Comparison of ENCODE assay signal across 1 cellular context in the genomic region with DNA sequence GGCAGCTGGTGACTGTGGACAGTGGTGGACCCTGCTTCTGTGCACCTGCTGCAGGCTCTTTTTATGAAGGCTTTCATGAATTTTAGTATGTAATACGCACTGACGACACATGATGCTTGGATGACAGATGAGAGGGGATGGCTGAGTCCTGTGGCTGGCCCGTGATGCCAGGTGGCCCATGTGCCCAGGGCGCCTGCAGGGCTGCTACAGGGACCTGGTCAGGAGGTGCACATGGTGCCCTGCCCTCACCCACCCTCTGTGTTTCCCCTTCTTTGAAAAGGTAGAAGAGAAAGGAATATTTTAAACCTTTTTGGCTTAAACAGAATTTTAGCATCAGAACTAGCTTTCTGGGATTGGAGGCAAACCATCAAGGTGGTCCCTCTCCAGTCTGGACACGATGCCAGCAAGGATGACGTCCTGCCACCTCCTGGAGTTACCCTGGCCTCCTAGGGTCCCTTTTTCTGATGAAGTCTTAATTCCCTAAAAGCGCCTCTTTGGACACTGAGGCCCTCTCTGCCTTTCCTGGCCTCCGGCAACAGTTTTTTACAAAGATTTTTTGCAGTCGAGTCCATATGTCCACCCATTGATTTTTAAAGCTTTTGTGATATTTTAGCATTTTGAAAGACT.
A peak's percentile ranks its signal among the peaks of the same experiment; 100 is the strongest.
TF ChIP-seq lines count a peak whose summit lies in the region.

No MANE protein-coding gene starts in this region.

TF ChIP-seq in K562, 482 proteins besides CTCF, POLR2A, EP300 and RAD21 (continued from another document and continues in another):
- TF ChIP-seq PHB2 (IDR thresholded peaks at IDR 0.05; ENCODE audit: low read depth) (no peak), DDX20 (tag; IDR thresholded peaks at IDR 0.05; ENCODE audit: low read depth) (no peak), SAFB2 (IDR thresholded peaks at IDR 0.05; ENCODE audit: borderline replicate concordance, low read depth, low read length, severe bottlenecking) (no peak), DIDO1 (tag; IDR thresholded peaks at IDR 0.05; ENCODE audit: low read depth) (no peak), SNIP1 (IDR thresholded peaks at IDR 0.05; ENCODE audit: low read depth) (no peak), KHSRP (IDR thresholded peaks at IDR 0.05) (no peak), EP400 (IDR thresholded peaks at IDR 0.05) (no peak), SRSF1 (IDR thresholded peaks at IDR 0.05; ENCODE audit: low read depth, low read length) (no peak), ZNF436 (CRISPR knock-in tag; IDR thresholded peaks at IDR 0.05) (0 out of 2 replicates have a peak, but pooled peaks have one; percentile 4), BMI1 (IDR thresholded peaks at IDR 0.05; ENCODE audit: low read length) (no peak), EWSR1 (IDR thresholded peaks at IDR 0.05; ENCODE audit: borderline replicate concordance, low read depth, partially characterized antibody) (no peak), ZFX (CRISPR knock-in tag; IDR thresholded peaks at IDR 0.05) (no peak), ZNF707 (CRISPR knock-in tag; conservative IDR thresholded peaks at IDR 0.05) (no peak), ZNF717 (CRISPR knock-in tag; IDR thresholded peaks at IDR 0.05) (no peak), HDAC8 (tag; IDR thresholded peaks at IDR 0.05) (no peak), CREBBP (IDR thresholded peaks at IDR 0.05; ENCODE audit: low read depth, low read length) (no peak), MCM3 (IDR thresholded peaks at IDR 0.05) (no peak), ZNF644 (tag; IDR thresholded peaks at IDR 0.05; ENCODE audit: low read depth) (no peak), FOXJ3 (CRISPR knock-in tag; IDR thresholded peaks at IDR 0.05) (no peak), ETV1 (tag; conservative IDR thresholded peaks at IDR 0.05; ENCODE audit: low read depth) (no peak), LEF1 (IDR thresholded peaks at IDR 0.05) (no peak), SRSF7 (optimal IDR thresholded peaks at IDR 0.05; ENCODE audit: low read depth, low read length) (no peak), ZKSCAN3 (CRISPR knock-in tag; IDR thresholded peaks at IDR 0.05) (no peak), CEBPG (CRISPR knock-in tag; IDR thresholded peaks at IDR 0.05) (no peak), CEBPG (tag; conservative IDR thresholded peaks at IDR 0.05 in 1 of 2, IDR thresholded peaks at IDR 0.05 in 1 of 2) (no peak), CC2D1A (IDR thresholded peaks at IDR 0.05) (no peak), ZBTB1 (CRISPR knock-in tag; IDR thresholded peaks at IDR 0.05; ENCODE audit: borderline replicate concordance, low read depth) (no peak), ZNF41 (CRISPR knock-in tag; conservative IDR thresholded peaks at IDR 0.05) (0 out of 2 replicates have a peak, but pooled peaks have one; percentile 16), BDP1 (IDR thresholded peaks at IDR 0.05; ENCODE audit: insufficient read depth, insufficient read length) (no peak)
- TF ChIP-seq, protein P1, sequence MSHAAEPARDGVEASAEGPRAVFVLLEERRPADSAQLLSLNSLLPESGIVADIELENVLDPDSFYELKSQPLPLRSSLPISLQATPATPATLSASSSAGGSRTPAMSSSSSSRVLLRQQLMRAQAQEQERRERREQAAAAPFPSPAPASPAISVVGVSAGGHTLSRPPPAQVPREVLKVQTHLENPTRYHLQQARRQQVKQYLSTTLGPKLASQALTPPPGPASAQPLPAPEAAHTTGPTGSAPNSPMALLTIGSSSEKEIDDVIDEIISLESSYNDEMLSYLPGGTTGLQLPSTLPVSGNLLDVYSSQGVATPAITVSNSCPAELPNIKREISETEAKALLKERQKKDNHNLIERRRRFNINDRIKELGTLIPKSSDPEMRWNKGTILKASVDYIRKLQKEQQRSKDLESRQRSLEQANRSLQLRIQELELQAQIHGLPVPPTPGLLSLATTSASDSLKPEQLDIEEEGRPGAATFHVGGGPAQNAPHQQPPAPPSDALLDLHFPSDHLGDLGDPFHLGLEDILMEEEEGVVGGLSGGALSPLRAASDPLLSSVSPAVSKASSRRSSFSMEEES (CRISPR knock-in tag; IDR thresholded peaks at IDR 0.05), result no peak
- TF ChIP-seq, protein P2, sequence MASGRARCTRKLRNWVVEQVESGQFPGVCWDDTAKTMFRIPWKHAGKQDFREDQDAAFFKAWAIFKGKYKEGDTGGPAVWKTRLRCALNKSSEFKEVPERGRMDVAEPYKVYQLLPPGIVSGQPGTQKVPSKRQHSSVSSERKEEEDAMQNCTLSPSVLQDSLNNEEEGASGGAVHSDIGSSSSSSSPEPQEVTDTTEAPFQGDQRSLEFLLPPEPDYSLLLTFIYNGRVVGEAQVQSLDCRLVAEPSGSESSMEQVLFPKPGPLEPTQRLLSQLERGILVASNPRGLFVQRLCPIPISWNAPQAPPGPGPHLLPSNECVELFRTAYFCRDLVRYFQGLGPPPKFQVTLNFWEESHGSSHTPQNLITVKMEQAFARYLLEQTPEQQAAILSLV (tag; IDR thresholded peaks at IDR 0.05), result no peak
- TF ChIP-seq, protein P3, sequence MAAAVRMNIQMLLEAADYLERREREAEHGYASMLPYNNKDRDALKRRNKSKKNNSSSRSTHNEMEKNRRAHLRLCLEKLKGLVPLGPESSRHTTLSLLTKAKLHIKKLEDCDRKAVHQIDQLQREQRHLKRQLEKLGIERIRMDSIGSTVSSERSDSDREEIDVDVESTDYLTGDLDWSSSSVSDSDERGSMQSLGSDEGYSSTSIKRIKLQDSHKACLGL (CRISPR knock-in tag; IDR thresholded peaks at IDR 0.05; ENCODE audit: borderline replicate concordance, poor library complexity, severe bottlenecking), result no peak
- TF ChIP-seq, protein P4, sequence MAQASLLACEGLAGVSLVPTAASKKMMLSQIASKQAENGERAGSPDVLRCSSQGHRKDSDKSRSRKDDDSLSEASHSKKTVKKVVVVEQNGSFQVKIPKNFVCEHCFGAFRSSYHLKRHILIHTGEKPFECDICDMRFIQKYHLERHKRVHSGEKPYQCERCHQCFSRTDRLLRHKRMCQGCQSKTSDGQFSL (CRISPR knock-in tag; IDR thresholded peaks at IDR 0.05), result no peak
- TF ChIP-seq, protein P4 (tag; IDR thresholded peaks at IDR 0.05), result no peak
- TF ChIP-seq, protein P5, sequence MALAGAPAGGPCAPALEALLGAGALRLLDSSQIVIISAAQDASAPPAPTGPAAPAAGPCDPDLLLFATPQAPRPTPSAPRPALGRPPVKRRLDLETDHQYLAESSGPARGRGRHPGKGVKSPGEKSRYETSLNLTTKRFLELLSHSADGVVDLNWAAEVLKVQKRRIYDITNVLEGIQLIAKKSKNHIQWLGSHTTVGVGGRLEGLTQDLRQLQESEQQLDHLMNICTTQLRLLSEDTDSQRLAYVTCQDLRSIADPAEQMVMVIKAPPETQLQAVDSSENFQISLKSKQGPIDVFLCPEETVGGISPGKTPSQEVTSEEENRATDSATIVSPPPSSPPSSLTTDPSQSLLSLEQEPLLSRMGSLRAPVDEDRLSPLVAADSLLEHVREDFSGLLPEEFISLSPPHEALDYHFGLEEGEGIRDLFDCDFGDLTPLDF (CRISPR knock-in tag; IDR thresholded peaks at IDR 0.05), result no peak
- TF ChIP-seq, protein P6, sequence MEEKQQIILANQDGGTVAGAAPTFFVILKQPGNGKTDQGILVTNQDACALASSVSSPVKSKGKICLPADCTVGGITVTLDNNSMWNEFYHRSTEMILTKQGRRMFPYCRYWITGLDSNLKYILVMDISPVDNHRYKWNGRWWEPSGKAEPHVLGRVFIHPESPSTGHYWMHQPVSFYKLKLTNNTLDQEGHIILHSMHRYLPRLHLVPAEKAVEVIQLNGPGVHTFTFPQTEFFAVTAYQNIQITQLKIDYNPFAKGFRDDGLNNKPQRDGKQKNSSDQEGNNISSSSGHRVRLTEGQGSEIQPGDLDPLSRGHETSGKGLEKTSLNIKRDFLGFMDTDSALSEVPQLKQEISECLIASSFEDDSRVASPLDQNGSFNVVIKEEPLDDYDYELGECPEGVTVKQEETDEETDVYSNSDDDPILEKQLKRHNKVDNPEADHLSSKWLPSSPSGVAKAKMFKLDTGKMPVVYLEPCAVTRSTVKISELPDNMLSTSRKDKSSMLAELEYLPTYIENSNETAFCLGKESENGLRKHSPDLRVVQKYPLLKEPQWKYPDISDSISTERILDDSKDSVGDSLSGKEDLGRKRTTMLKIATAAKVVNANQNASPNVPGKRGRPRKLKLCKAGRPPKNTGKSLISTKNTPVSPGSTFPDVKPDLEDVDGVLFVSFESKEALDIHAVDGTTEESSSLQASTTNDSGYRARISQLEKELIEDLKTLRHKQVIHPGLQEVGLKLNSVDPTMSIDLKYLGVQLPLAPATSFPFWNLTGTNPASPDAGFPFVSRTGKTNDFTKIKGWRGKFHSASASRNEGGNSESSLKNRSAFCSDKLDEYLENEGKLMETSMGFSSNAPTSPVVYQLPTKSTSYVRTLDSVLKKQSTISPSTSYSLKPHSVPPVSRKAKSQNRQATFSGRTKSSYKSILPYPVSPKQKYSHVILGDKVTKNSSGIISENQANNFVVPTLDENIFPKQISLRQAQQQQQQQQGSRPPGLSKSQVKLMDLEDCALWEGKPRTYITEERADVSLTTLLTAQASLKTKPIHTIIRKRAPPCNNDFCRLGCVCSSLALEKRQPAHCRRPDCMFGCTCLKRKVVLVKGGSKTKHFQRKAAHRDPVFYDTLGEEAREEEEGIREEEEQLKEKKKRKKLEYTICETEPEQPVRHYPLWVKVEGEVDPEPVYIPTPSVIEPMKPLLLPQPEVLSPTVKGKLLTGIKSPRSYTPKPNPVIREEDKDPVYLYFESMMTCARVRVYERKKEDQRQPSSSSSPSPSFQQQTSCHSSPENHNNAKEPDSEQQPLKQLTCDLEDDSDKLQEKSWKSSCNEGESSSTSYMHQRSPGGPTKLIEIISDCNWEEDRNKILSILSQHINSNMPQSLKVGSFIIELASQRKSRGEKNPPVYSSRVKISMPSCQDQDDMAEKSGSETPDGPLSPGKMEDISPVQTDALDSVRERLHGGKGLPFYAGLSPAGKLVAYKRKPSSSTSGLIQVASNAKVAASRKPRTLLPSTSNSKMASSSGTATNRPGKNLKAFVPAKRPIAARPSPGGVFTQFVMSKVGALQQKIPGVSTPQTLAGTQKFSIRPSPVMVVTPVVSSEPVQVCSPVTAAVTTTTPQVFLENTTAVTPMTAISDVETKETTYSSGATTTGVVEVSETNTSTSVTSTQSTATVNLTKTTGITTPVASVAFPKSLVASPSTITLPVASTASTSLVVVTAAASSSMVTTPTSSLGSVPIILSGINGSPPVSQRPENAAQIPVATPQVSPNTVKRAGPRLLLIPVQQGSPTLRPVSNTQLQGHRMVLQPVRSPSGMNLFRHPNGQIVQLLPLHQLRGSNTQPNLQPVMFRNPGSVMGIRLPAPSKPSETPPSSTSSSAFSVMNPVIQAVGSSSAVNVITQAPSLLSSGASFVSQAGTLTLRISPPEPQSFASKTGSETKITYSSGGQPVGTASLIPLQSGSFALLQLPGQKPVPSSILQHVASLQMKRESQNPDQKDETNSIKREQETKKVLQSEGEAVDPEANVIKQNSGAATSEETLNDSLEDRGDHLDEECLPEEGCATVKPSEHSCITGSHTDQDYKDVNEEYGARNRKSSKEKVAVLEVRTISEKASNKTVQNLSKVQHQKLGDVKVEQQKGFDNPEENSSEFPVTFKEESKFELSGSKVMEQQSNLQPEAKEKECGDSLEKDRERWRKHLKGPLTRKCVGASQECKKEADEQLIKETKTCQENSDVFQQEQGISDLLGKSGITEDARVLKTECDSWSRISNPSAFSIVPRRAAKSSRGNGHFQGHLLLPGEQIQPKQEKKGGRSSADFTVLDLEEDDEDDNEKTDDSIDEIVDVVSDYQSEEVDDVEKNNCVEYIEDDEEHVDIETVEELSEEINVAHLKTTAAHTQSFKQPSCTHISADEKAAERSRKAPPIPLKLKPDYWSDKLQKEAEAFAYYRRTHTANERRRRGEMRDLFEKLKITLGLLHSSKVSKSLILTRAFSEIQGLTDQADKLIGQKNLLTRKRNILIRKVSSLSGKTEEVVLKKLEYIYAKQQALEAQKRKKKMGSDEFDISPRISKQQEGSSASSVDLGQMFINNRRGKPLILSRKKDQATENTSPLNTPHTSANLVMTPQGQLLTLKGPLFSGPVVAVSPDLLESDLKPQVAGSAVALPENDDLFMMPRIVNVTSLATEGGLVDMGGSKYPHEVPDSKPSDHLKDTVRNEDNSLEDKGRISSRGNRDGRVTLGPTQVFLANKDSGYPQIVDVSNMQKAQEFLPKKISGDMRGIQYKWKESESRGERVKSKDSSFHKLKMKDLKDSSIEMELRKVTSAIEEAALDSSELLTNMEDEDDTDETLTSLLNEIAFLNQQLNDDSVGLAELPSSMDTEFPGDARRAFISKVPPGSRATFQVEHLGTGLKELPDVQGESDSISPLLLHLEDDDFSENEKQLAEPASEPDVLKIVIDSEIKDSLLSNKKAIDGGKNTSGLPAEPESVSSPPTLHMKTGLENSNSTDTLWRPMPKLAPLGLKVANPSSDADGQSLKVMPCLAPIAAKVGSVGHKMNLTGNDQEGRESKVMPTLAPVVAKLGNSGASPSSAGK (IDR thresholded peaks at IDR 0.05), result no peak
- TF ChIP-seq, protein P7, sequence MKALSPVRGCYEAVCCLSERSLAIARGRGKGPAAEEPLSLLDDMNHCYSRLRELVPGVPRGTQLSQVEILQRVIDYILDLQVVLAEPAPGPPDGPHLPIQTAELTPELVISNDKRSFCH (CRISPR knock-in tag; IDR thresholded peaks at IDR 0.05), result no peak
- TF ChIP-seq, protein P7 (tag; IDR thresholded peaks at IDR 0.05), result no peak
- TF ChIP-seq, protein P8, sequence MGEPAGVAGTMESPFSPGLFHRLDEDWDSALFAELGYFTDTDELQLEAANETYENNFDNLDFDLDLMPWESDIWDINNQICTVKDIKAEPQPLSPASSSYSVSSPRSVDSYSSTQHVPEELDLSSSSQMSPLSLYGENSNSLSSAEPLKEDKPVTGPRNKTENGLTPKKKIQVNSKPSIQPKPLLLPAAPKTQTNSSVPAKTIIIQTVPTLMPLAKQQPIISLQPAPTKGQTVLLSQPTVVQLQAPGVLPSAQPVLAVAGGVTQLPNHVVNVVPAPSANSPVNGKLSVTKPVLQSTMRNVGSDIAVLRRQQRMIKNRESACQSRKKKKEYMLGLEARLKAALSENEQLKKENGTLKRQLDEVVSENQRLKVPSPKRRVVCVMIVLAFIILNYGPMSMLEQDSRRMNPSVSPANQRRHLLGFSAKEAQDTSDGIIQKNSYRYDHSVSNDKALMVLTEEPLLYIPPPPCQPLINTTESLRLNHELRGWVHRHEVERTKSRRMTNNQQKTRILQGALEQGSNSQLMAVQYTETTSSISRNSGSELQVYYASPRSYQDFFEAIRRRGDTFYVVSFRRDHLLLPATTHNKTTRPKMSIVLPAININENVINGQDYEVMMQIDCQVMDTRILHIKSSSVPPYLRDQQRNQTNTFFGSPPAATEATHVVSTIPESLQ (CRISPR knock-in tag; IDR thresholded peaks at IDR 0.05), result no peak
- TF ChIP-seq, protein P9, sequence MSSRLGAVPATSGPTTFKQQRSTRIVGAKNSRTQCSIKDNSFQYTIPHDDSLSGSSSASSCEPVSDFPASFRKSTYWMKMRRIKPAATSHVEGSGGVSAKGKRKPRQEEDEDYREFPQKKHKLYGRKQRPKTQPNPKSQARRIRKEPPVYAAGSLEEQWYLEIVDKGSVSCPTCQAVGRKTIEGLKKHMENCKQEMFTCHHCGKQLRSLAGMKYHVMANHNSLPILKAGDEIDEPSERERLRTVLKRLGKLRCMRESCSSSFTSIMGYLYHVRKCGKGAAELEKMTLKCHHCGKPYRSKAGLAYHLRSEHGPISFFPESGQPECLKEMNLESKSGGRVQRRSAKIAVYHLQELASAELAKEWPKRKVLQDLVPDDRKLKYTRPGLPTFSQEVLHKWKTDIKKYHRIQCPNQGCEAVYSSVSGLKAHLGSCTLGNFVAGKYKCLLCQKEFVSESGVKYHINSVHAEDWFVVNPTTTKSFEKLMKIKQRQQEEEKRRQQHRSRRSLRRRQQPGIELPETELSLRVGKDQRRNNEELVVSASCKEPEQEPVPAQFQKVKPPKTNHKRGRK (tag; IDR thresholded peaks at IDR 0.05), result no peak
